Comparison of ENCODE assay signal across 13 cellular contexts in genomic region chr7:144291607-144292006, GRCh38. TPM values are rescaled to one million over a fixed set of nuclear protein-coding genes. Genes with fewer than 3 reads are reported as not detected.
DNase-seq lines count a peak whose midpoint lies in the region; ATAC-seq lines count a peak whose summit lies in the region.
"Not testable (repeated sequence)": the region's sequence is repeated elsewhere in the genome, so short reads cannot be mapped to it uniquely, and the experiment has no call there.
"Had no signal": no experiment of that assay in that cellular context is flagged by ENCODE, and none has a peak within 500 bp of the region (broad histone marks: within the 10 kb centered on the region; RNA-seq: fewer than 3 reads in every experiment).

No MANE protein-coding gene starts in this region.

- ATAC-seq in naive thymus-derived CD4-positive, alpha-beta T cell = peak; percentile 1

- not testable (repeated sequence) for H3K36me3 Mint-ChIP-seq in activated CD4-positive, alpha-beta memory T cell treated with anti-CD3 and anti-CD28 coated beads for 36 hours; naive thymus-derived CD4-positive, alpha-beta T cell

- not testable (repeated sequence) for H4K20me1 ChIP-seq in Karpas-422 (ENCODE audit: insufficient read depth, low read depth, low read length)

- CTCF ChIA-PET in activated CD4-positive, alpha-beta memory T cell treated with anti-CD3 and anti-CD28 coated beads for 36 hours (lab: Charles Lee); naive thymus-derived CD4-positive, alpha-beta T cell (lab: Charles Lee): not testable (repeated sequence)

- H3K27me3 Mint-ChIP-seq in activated CD4-positive, alpha-beta memory T cell treated with anti-CD3 and anti-CD28 coated beads for 36 hours; naive thymus-derived CD4-positive, alpha-beta T cell: not testable (repeated sequence)

- POLR2A ChIA-PET in activated CD4-positive, alpha-beta memory T cell treated with anti-CD3 and anti-CD28 coated beads for 36 hours (lab: Charles Lee); naive thymus-derived CD4-positive, alpha-beta T cell (lab: Charles Lee): not testable (repeated sequence)

- not testable (repeated sequence) for H3K79me2 ChIP-seq in Karpas-422 (ENCODE audit: low read length)

- not testable (repeated sequence) for H3K27me3 ChIP-seq in Karpas-422 (ENCODE audit: low read length); naive thymus-derived CD4-positive, alpha-beta T cell (ENCODE audit: control insufficient read depth in 2 of 2, insufficient read depth in 2 of 2, low read length in 2 of 2)

- H3K4me2 ChIP-seq in Karpas-422 (ENCODE audit: low read depth, low read length, poor library complexity, severe bottlenecking) = not testable (repeated sequence)

- not testable (repeated sequence) for H2AFZ ChIP-seq in Karpas-422 (ENCODE audit: low read length)

- H3K9ac ChIP-seq in Karpas-422 (ENCODE audit: low read length) = not testable (repeated sequence)

- not testable (repeated sequence) for H3K9me3 Mint-ChIP-seq in activated CD4-positive, alpha-beta memory T cell treated with anti-CD3 and anti-CD28 coated beads for 36 hours; naive thymus-derived CD4-positive, alpha-beta T cell

- peak; percentile 1 for DNase-seq in Caki2 (ENCODE audit: low read depth)
- peak; percentile 33 for DNase-seq in Karpas-422
- peak; percentile 22 for DNase-seq in activated CD4-positive, alpha-beta memory T cell treated with anti-CD3 and anti-CD28 coated beads for 36 hours
- DNase-seq in amniotic epithelial cell (ENCODE audit: low read depth) = peak; percentile 89
- peak; percentile 3 for DNase-seq in ecto neural progenitor cell (ENCODE audit: low spot score)
- DNase-seq in iris pigment epithelial cell (ENCODE audit: low read depth) = peak; percentile 17
- DNase-seq in naive thymus-derived CD4-positive, alpha-beta T cell = peak in 2 of 9 donors; percentile 6 to 14

- H3K4me1 Mint-ChIP-seq in activated CD4-positive, alpha-beta memory T cell treated with anti-CD3 and anti-CD28 coated beads for 36 hours (ENCODE audit: low read depth); naive thymus-derived CD4-positive, alpha-beta T cell: not testable (repeated sequence)

- not testable (repeated sequence) for H3K9me2 ChIP-seq in Karpas-422 (replicated peaks; ENCODE audit: insufficient read depth, low read length)

- in situ Hi-C loops in Caki2 (cut with HindIII; ENCODE audit: low pct_unique_long_range_greater_than_20kb, low sequenced_read_pairs) = not testable (repeated sequence)

- not testable (repeated sequence) for H3K4me3 ChIP-seq in Karpas-422 (ENCODE audit: low read length); naive thymus-derived CD4-positive, alpha-beta T cell (ENCODE audit: low read length)

- H3K27ac ChIP-seq in Karpas-422 (ENCODE audit: low read length); naive thymus-derived CD4-positive, alpha-beta T cell (ENCODE audit: low read depth, low read length): not testable (repeated sequence)

- H3K36me3 ChIP-seq in Karpas-422 (ENCODE audit: insufficient read depth, low read length); naive thymus-derived CD4-positive, alpha-beta T cell (ENCODE audit: control insufficient read depth in 2 of 3, insufficient read depth in 3 of 3, low read length in 3 of 3): not testable (repeated sequence)

- intact Hi-C loops in activated CD4-positive, alpha-beta memory T cell treated with anti-CD3 and anti-CD28 coated beads for 36 hours (cut with micrococcal nuclease); naive thymus-derived CD4-positive, alpha-beta T cell (cut with micrococcal nuclease): not testable (repeated sequence)

- H3K4me1 ChIP-seq in Karpas-422 (ENCODE audit: low read length); naive thymus-derived CD4-positive, alpha-beta T cell (ENCODE audit: control insufficient read depth in 2 of 2, insufficient read depth in 2 of 2, low read length in 2 of 2): not testable (repeated sequence)

- H3K9me3 ChIP-seq in Karpas-422 (ENCODE audit: low read length); naive thymus-derived CD4-positive, alpha-beta T cell (ENCODE audit: control insufficient read depth in 2 of 3, low read length in 3 of 3): not testable (repeated sequence)

- H3K27ac Mint-ChIP-seq in activated CD4-positive, alpha-beta memory T cell treated with anti-CD3 and anti-CD28 coated beads for 36 hours; naive thymus-derived CD4-positive, alpha-beta T cell: not testable (repeated sequence)

- H3K4me3 Mint-ChIP-seq in activated CD4-positive, alpha-beta memory T cell treated with anti-CD3 and anti-CD28 coated beads for 36 hours; naive thymus-derived CD4-positive, alpha-beta T cell: not testable (repeated sequence)

RNA-seq across cellular contexts. Expression of gene OR2A1, which starts 20.6 kb away (rescaled TPM):
- total RNA-seq in Caki2 (2014; rRNA removed; shearing (Covaris generic); ENCODE audit: low replicate concordance) = not detected in 2 replicates
- total RNA-seq in Karpas-422 (2014; rRNA removed; shearing (Covaris generic); ENCODE audit: low replicate concordance) = not detected in 2 replicates
- not detected for total RNA-seq in activated CD4-positive, alpha-beta memory T cell treated with anti-CD3 and anti-CD28 coated beads for 36 hours
- under 1 TPM in 3 of 5 experiments, not detected in 2; 0.05 to 0.19 (median 0.12) TPM for total RNA-seq in naive thymus-derived CD4-positive, alpha-beta T cell
- polyA plus RNA-seq in naive thymus-derived CD4-positive, alpha-beta T cell = 1 to 10 TPM in 1 of 2 donors, under 1 TPM in 1; 0.11 to 1.0 TPM
- total RNA-seq: Caco-2, G401, H9 had no signal
- polyA plus RNA-seq: A549 had no signal

RNA-seq across cellular contexts. Expression of gene CTAGE8, which starts 22.5 kb away (rescaled TPM):
- total RNA-seq in Caki2 (2014; rRNA removed; shearing (Covaris generic); ENCODE audit: low replicate concordance) = 1.3 TPM in 1 of 2 replicates, not detected in the other
- total RNA-seq in Karpas-422 (2014; rRNA removed; shearing (Covaris generic); ENCODE audit: low replicate concordance) = not detected in 2 replicates
- total RNA-seq in activated CD4-positive, alpha-beta memory T cell treated with anti-CD3 and anti-CD28 coated beads for 36 hours = 1 to 10 TPM; 1.7 to 1.8 TPM
- under 1 TPM in 4 of 5 experiments, not detected in 1; 0.51 to 0.75 (median 0.55) TPM for total RNA-seq in naive thymus-derived CD4-positive, alpha-beta T cell
- polyA plus RNA-seq in naive thymus-derived CD4-positive, alpha-beta T cell = under 1 TPM in 1 of 2 donors, not detected in 1; 0.52 TPM
- total RNA-seq: G401 had no signal

RNA-seq across cellular contexts. Expression of gene OR2A7, which starts 27.0 kb away (rescaled TPM):
- total RNA-seq in Caki2 (2014; rRNA removed; shearing (Covaris generic); ENCODE audit: low replicate concordance) = 0.47 TPM in 1 of 2 replicates, not detected in the other
- total RNA-seq in Karpas-422 (2014; rRNA removed; shearing (Covaris generic); ENCODE audit: low replicate concordance) = not detected in 2 replicates
- 1 to 10 TPM; 2.0 to 2.2 TPM for total RNA-seq in activated CD4-positive, alpha-beta memory T cell treated with anti-CD3 and anti-CD28 coated beads for 36 hours
- total RNA-seq in naive thymus-derived CD4-positive, alpha-beta T cell = 1 to 10 TPM; 1.7 to 7.5 (median 4.5) TPM
- polyA plus RNA-seq in naive thymus-derived CD4-positive, alpha-beta T cell = under 1 TPM; 0.31 to 0.52 TPM
- total RNA-seq: G401 had no signal
- polyA plus RNA-seq: A549 had no signal

RNA-seq across cellular contexts. Expression of gene OR2A42, which starts 52.2 kb away (rescaled TPM):
- not detected in 2 replicates for total RNA-seq in Caki2 (2014; rRNA removed; shearing (Covaris generic); ENCODE audit: low replicate concordance)
- total RNA-seq in Karpas-422 (2014; rRNA removed; shearing (Covaris generic); ENCODE audit: low replicate concordance) = not detected in 2 replicates
- total RNA-seq in activated CD4-positive, alpha-beta memory T cell treated with anti-CD3 and anti-CD28 coated beads for 36 hours = not detected
- under 1 TPM in 3 of 5 experiments, not detected in 2; 0.07 to 0.22 (median 0.13) TPM for total RNA-seq in naive thymus-derived CD4-positive, alpha-beta T cell
- polyA plus RNA-seq in naive thymus-derived CD4-positive, alpha-beta T cell = not detected
- total RNA-seq: Caco-2; CD4-positive, alpha-beta T cell; G401; H9 had no signal
- polyA plus RNA-seq: A549, BJ had no signal
